ENCODE assay signal across 17 cellular contexts in the genomic region with DNA sequence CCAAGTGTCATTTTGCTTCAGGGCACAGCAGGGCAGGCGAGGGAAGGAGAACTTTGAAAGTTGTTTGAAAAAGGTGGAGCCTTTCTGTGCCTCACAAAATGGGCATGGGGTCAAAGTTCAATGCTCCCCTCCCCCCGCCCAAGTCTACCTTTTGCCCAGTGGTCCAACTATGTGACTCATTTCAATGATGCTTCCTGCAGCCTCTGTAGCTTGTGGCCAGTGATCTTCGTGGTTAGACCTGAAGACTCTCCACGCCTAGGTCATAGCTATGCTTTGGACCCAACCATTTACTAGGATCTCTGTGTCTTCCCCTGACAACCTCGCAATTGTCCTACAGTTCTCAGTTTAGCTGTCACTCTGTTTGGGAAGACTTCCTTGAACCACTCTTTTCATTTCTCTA.
A peak's percentile ranks its signal among the peaks of the same experiment; 100 is the strongest.
DNase-seq lines count a peak whose midpoint lies in the region; ATAC-seq, FAIRE-seq and TF ChIP-seq lines count a peak whose summit lies in the region.
"Had no signal": no experiment of that assay in that cellular context is flagged by ENCODE, and none has a peak within 500 bp of the region (broad histone marks: within the 10 kb centered on the region; RNA-seq: fewer than 3 reads in every experiment).

No MANE protein-coding gene starts in this region.

- H3K9me3 ChIP-seq in mucosa of descending colon (no peaks in the 10 kb centered on the region), GM23248 (ENCODE audit: low read depth) (no peaks in the 10 kb centered on the region), small intestine (ENCODE audit: control insufficient read depth, low read depth) (no peaks in the 10 kb centered on the region)

- no peak overlapping the region for H3K9ac ChIP-seq in GM23248

- no peak overlapping the region for H2AFZ ChIP-seq in GM23248

- no peak overlapping the region for H3K4me2 ChIP-seq in GM23248 (ENCODE audit: unreplicated experiment)

- intact Hi-C loops in mucosa of descending colon (cut with DNase I, micrococcal nuclease), result no loop called here

- H3K4me3 ChIP-seq in bronchial epithelial cell (ENCODE audit: low read depth, low read length) (no peak overlapping the region), mucosa of descending colon (no peak overlapping the region), GM23248 (no peak overlapping the region), small intestine (ENCODE audit: low read depth in 1 of 2, low read length in 2 of 2) (no peak overlapping the region)

- no peaks in the 10 kb centered on the region for H3K9me2 ChIP-seq in GM23248 (ENCODE audit: insufficient read depth)

- peak; percentile 23 for ATAC-seq in mucosa of descending colon

- no peaks in the 10 kb centered on the region for H3K79me2 ChIP-seq in GM23248 (ENCODE audit: insufficient read depth)

- H3K27me3 ChIP-seq in bronchial epithelial cell (ENCODE audit: control insufficient read depth, insufficient read depth, low read length) (no peaks in the 10 kb centered on the region), GM23248 (replicated peaks; ENCODE audit: insufficient read depth) (peaks cover 39% of the 10 kb centered on the region), small intestine (ENCODE audit: control insufficient read depth in 2 of 2, insufficient read depth in 2 of 2, low read length in 2 of 2) (peaks cover 0 to 2% of the 10 kb centered on the region in 2 donors)

- H3K27ac ChIP-seq in GM23248, result no peak overlapping the region
- no peak overlapping the region for H3K27ac ChIP-seq in small intestine (ENCODE audit: low read depth in 1 of 2, low read length in 1 of 2)

- H3K36me3 ChIP-seq in bronchial epithelial cell (ENCODE audit: control insufficient read depth, insufficient read depth, low read length), result no peaks in the 10 kb centered on the region
- no peaks in the 10 kb centered on the region for H3K36me3 ChIP-seq in mucosa of descending colon (ENCODE audit: low read depth)
- no peaks in the 10 kb centered on the region for H3K36me3 ChIP-seq in GM23248 (ENCODE audit: low read depth)
- no peaks in the 10 kb centered on the region for H3K36me3 ChIP-seq in small intestine (ENCODE audit: control insufficient read depth in 2 of 2, insufficient read depth in 2 of 2, low read length in 2 of 2)

- in situ Hi-C loops in GM23248 (cut with MboI), result no loop called here

- H3K4me1 ChIP-seq in mucosa of descending colon (ENCODE audit: low read depth) (no peaks in the 10 kb centered on the region), GM23248 (ENCODE audit: insufficient read depth) (no peaks in the 10 kb centered on the region), small intestine (ENCODE audit: control insufficient read depth in 2 of 2, insufficient read depth in 1 of 2, low read depth in 1 of 2, low read length in 1 of 2) (no peaks in the 10 kb centered on the region)

- H3F3A ChIP-seq in GM23248 (ENCODE audit: insufficient read depth), result no peaks in the 10 kb centered on the region

- H4K20me1 ChIP-seq in GM23248 (ENCODE audit: insufficient read depth), result no peaks in the 10 kb centered on the region

- peak; percentile 54 for DNase-seq in M059J (ENCODE audit: low read depth)
- DNase-seq in bronchial epithelial cell (ENCODE audit: low read depth), result no peak
- no peak for DNase-seq in mucosa of descending colon
- DNase-seq in GM23248, result no peak
- DNase-seq in NCI-H2107 treated with DMSO at 0.1 percent for 48 hours (lab: John Stamatoyannopoulos, UW; ENCODE audit: unreplicated experiment), result no peak
- DNase-seq in small intestine, result no peak
- DNase-seq: C1 segment of cervical spinal cord; Calu3; CD4-positive, alpha-beta memory T cell; COR-L47; DMS53; DMS79 treated with DMSO at 0.1 percent for 48 hours; GF-D8; H7; HCEC 1CT had no signal

- TF ChIP-seq CTCF in bronchial epithelial cell (IDR thresholded peaks at IDR 0.05; ENCODE audit: insufficient read depth, low read length, severe bottlenecking) (no peak), mucosa of descending colon (IDR thresholded peaks at IDR 0.05) (no peak)

- peak; percentile 72 for FAIRE-seq in bronchial epithelial cell (lab: Jason Lieb, UNC)
- no peak for FAIRE-seq in small intestine (lab: Jason Lieb, UNC)
- FAIRE-seq: GM12892, H1 had no signal

- 41 to 43% methylated on average over 5 of the region's 5 CpGs for WGBS in GM23248 (ENCODE audit: low coverage in 1 of 2, low lambda C conversion rate in 2 of 2, missing lambda C conversion rate in 2 of 2), 2 experiments
- WGBS in small intestine, 3 donors, result 42 to 59% (median 48%) methylated on average over 5 of the region's 5 CpGs
